27 cellular contexts compared by ENCODE assay signal in the genomic region with DNA sequence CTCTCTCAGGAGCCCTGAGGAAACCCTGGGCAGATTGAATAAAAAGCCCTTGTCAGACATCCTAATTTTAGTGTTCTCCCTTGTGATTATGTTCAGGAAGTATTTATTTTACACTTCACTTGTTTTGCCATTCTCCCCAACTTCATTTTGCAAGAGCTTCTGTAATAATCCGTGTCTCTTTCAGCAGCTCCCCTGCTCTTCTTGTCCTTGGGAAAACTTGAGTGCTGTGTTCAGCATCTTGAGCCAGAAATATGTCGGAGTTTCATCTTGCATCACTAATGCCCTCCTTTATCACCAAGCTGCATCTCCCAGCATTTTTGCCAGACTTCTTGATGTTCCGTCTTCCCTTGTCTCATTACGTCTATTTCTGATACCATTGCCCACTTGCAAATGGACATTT.
"Had no signal": no experiment of that assay in that cellular context is flagged by ENCODE, and none has a peak within 500 bp of the region (broad histone marks: within the 10 kb centered on the region; RNA-seq: fewer than 3 reads in every experiment).

No MANE protein-coding gene starts in this region.

- H3K4me1 ChIP-seq: ascending aorta had no signal

- H3K9me3 ChIP-seq: ascending aorta had no signal

- H3K4me3 ChIP-seq: ascending aorta, cardiac muscle cell had no signal

- H3K27me3 ChIP-seq: ascending aorta had no signal

- DNase-seq: activated B cell treated with CpG ODN at 0.5 μM for 24 hours; activated CD4-positive, alpha-beta memory T cell treated with anti-CD3 and anti-CD28 coated beads for 36 hours; activated CD4-positive, alpha-beta T cell treated with anti-CD3 and anti-CD28 coated beads for 4 hours; activated CD4-positive, alpha-beta T cell treated with anti-CD3 and anti-CD28 coated beads, Interleukin-2, amount 10 ng/mL, durations not matched to agents 24 days and 14 days; activated CD4-positive, alpha-beta T cell treated with anti-CD3 and anti-CD28 coated beads, Interleukin-2, amount 50 U/mL, for 1 hour; activated CD4-positive, alpha-beta T cell treated with anti-CD3 and anti-CD28 coated beads, Interleukin-2, amount 50 U/mL, for 4 hours; activated CD4-positive, CD25-positive, alpha-beta regulatory T cell treated with anti-CD3 and anti-CD28 coated beads, Interleukin-2, amount 50 U/mL, for 72 hours; activated CD8-positive, alpha-beta memory T cell treated with anti-CD3 and anti-CD28 coated beads, Interleukin-2, amount 50 U/mL, for 4 hours; activated CD8-positive, alpha-beta T cell treated with anti-CD3 and anti-CD28 coated beads for 36 hours; activated effector memory CD4-positive, alpha-beta T cell treated with Interleukin-2 at 50 U/mL for 16 hours; activated gamma-delta T cell; activated naive CD4-positive, alpha-beta T cell treated with anti-CD3 and anti-CD28 coated beads, Interleukin-2, amount 10 ng/mL, durations not matched to agents 7 days and 5 days; activated naive CD4-positive, alpha-beta T cell treated with Interleukin-2 at 50 U/mL for 16 hours; activated naive CD8-positive, alpha-beta T cell treated with anti-CD3 and anti-CD28 coated beads, Interleukin-2, amount 10 ng/mL, durations not matched to agents 7 days and 5 days; activated naive CD8-positive, alpha-beta T cell treated with anti-CD3 and anti-CD28 coated beads, Interleukin-2, amount 50 U/mL, for 24 hours; activated T-cell treated with anti-CD3 and anti-CD28 coated beads for 4 hours; activated T-cell treated with anti-CD3 and anti-CD28 coated beads, Interleukin-2, amount 50 U/mL, for 1 hour; activated T-cell treated with anti-CD3 and anti-CD28 coated beads, Interleukin-2, amount 50 U/mL, for 4 hours; amygdala; anterior cingulate cortex; caudate nucleus; cerebellar nuclear complex; T-helper 2 cell; T-helper 9 cell had no signal

- H3K27ac ChIP-seq: ascending aorta, cardiac muscle cell, VCaP had no signal

- H3K36me3 ChIP-seq: ascending aorta, cardiac muscle cell had no signal
